Comparison of ENCODE assay signal across 9 cellular contexts in the genomic region with DNA sequence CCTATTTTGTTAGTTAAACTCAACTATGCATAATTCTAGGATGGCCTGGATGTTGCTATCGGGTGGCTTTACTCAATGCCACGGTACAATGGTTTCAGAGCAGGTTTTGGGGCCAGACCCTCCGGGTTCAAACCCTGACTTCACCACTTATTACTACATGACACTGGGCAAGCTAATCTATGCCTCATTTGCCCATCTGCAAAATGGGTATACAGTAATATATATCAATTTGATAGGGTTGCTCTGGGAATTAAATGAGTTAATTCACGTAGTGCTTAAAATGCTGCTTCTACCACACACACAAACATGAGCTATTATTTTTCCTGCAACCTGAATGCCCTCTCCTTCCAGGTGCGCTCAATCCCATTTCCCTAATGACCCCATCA. TPM values are rescaled to one million over a fixed set of nuclear protein-coding genes. Genes with fewer than 3 reads are reported as not detected.
DNase-seq lines count a peak whose midpoint lies in the region; FAIRE-seq and TF ChIP-seq lines count a peak whose summit lies in the region.
"Had no signal": no experiment of that assay in that cellular context is flagged by ENCODE, and none has a peak within 500 bp of the region (broad histone marks: within the 10 kb centered on the region; RNA-seq: fewer than 3 reads in every experiment).

No MANE protein-coding gene starts in this region.

- H3K9me3 ChIP-seq in astrocyte (ENCODE audit: insufficient read depth, low read depth, low read length) (no peaks in the 10 kb centered on the region), liver (ENCODE audit: control insufficient read depth in 4 of 4, low read length in 3 of 4) (no peaks in the 10 kb centered on the region), thymus (ENCODE audit: control insufficient read depth) (no peaks in the 10 kb centered on the region)

- no peaks in the 10 kb centered on the region for H3K9me3 Mint-ChIP-seq in activated T-cell treated with anti-CD3 and anti-CD28 coated beads, Interleukin-2, amount 50 U/mL, for 24 hours
- no peaks in the 10 kb centered on the region for H3K9me3 Mint-ChIP-seq in astrocyte (ENCODE audit: unreplicated experiment)

- H3K27me3 Mint-ChIP-seq in activated T-cell treated with anti-CD3 and anti-CD28 coated beads, Interleukin-2, amount 50 U/mL, for 24 hours = no peaks in the 10 kb centered on the region
- H3K27me3 Mint-ChIP-seq in astrocyte (ENCODE audit: low read depth, unreplicated experiment) = no peaks in the 10 kb centered on the region

- H3K4me2 ChIP-seq in astrocyte (ENCODE audit: low read length) = peak overlapping the region; percentile 93

- no peak for TF ChIP-seq RAD21 in liver (IDR thresholded peaks at IDR 0.05)

- intact Hi-C loops in posterior cingulate gyrus (cut with DNase I) = no loop called here

- peaks cover 53% of the 10 kb centered on the region for H3K36me3 Mint-ChIP-seq in activated T-cell treated with anti-CD3 and anti-CD28 coated beads, Interleukin-2, amount 50 U/mL, for 24 hours (ENCODE audit: low read depth)
- peaks cover 3% of the 10 kb centered on the region for H3K36me3 Mint-ChIP-seq in astrocyte (ENCODE audit: low read depth, unreplicated experiment)

- WGBS in liver = 57% methylated on average over 5 of the region's 5 CpGs
- WGBS in thymus = 85% methylated on average over 5 of the region's 5 CpGs

- H4K20me1 ChIP-seq in astrocyte (ENCODE audit: insufficient read depth, low read length) = peaks cover 13% of the 10 kb centered on the region

- FAIRE-seq in astrocyte (lab: Jason Lieb, UNC) = no peak
- FAIRE-seq: frontal cortex had no signal

- peak overlapping the region; percentile 99 for H3K9ac ChIP-seq in astrocyte (ENCODE audit: low read length)
- H3K9ac ChIP-seq in liver (ENCODE audit: low read depth in 1 of 2, low read length in 2 of 2) = peak overlapping the region; percentile 31 to 84

- peak overlapping the region; percentile 92 for H3K4me3 Mint-ChIP-seq in activated T-cell treated with anti-CD3 and anti-CD28 coated beads, Interleukin-2, amount 50 U/mL, for 24 hours
- peak overlapping the region; percentile 99 for H3K4me3 Mint-ChIP-seq in astrocyte (ENCODE audit: unreplicated experiment)

- peak overlapping the region; percentile 100 for H2AFZ ChIP-seq in astrocyte (ENCODE audit: low read depth, low read length)

- H3K27ac ChIP-seq in astrocyte (ENCODE audit: low read depth, low read length) (peak overlapping the region; percentile 94), liver (ENCODE audit: low read depth in 1 of 2, low read length in 2 of 2) (peak overlapping the region; percentile 81 to 93), thymus (ENCODE audit: low read depth) (no peak overlapping the region)

- H3K27me3 ChIP-seq in astrocyte (ENCODE audit: insufficient read depth, low read length) = no peaks in the 10 kb centered on the region
- no peaks in the 10 kb centered on the region for H3K27me3 ChIP-seq in liver (ENCODE audit: control insufficient read depth in 4 of 4, insufficient read depth in 4 of 4, low read length in 3 of 4)
- no peaks in the 10 kb centered on the region for H3K27me3 ChIP-seq in thymus (ENCODE audit: control insufficient read depth, insufficient read depth)

- no peak for TF ChIP-seq CTCF in astrocyte (IDR thresholded peaks at IDR 0.05; ENCODE audit: insufficient read depth, low read depth, low read length)
- no peak for TF ChIP-seq CTCF in liver (IDR thresholded peaks at IDR 0.05; ENCODE audit: low read depth, low read length, missing input control)

- H3K36me3 ChIP-seq in astrocyte (ENCODE audit: insufficient read depth, low read length) (peaks cover 4% of the 10 kb centered on the region), liver (ENCODE audit: control insufficient read depth in 4 of 4, insufficient read depth in 3 of 4, low read depth in 1 of 4, low read length in 3 of 4) (peaks cover 0 to 3% (median 2%) of the 10 kb centered on the region in 4 donors), thymus (ENCODE audit: control insufficient read depth, insufficient read depth) (no peaks in the 10 kb centered on the region)

- H3K4me1 Mint-ChIP-seq in activated T-cell treated with anti-CD3 and anti-CD28 coated beads, Interleukin-2, amount 50 U/mL, for 24 hours (ENCODE audit: low read depth) = peaks cover 42% of the 10 kb centered on the region
- H3K4me1 Mint-ChIP-seq in astrocyte (ENCODE audit: low read depth, unreplicated experiment) = peaks cover 12% of the 10 kb centered on the region

- peaks cover 16% of the 10 kb centered on the region for H3K4me1 ChIP-seq in astrocyte (ENCODE audit: insufficient read depth, low read length)
- peaks cover 8 to 59% (median 35%) of the 10 kb centered on the region in 4 donors for H3K4me1 ChIP-seq in liver (ENCODE audit: control insufficient read depth in 4 of 4, insufficient read depth in 4 of 4, low read length in 3 of 4)
- H3K4me1 ChIP-seq in thymus (ENCODE audit: control insufficient read depth, insufficient read depth, low read length) = peaks cover 9% of the 10 kb centered on the region

- H3K4me3 ChIP-seq in astrocyte (ENCODE audit: insufficient read depth, low read depth, low read length) (peak overlapping the region; percentile 93), liver (ENCODE audit: low read depth in 1 of 3, low read length in 3 of 3) (peak overlapping the region; percentile 62 to 99 (median 91)), thymus (ENCODE audit: low read length) (peak overlapping the region; percentile 92)

- peak overlapping the region; percentile 95 for H3K27ac Mint-ChIP-seq in activated T-cell treated with anti-CD3 and anti-CD28 coated beads, Interleukin-2, amount 50 U/mL, for 24 hours
- peak overlapping the region; percentile 99 for H3K27ac Mint-ChIP-seq in astrocyte (ENCODE audit: unreplicated experiment)

- no peak for DNase-seq in activated T-cell treated with anti-CD3 and anti-CD28 coated beads, Interleukin-2, amount 50 U/mL, for 24 hours
- DNase-seq in activated T-cell treated with anti-CD3 and anti-CD28 coated beads for 4 hours (no peak), astrocyte (ENCODE audit: low read depth) (no peak), posterior cingulate gyrus (no peak), SIG-M5 treated with dmso at 0.1 percent for 504 hours (lab: John Stamatoyannopoulos, UW; ENCODE audit: unreplicated experiment) (no peak)
- DNase-seq in activated CD4-positive, alpha-beta T cell treated with anti-CD3 and anti-CD28 coated beads for 48 hours = no peak

- H3K79me2 ChIP-seq in astrocyte (ENCODE audit: insufficient read depth, low read length) = peaks cover 43% of the 10 kb centered on the region

TF ChIP-seq in liver, 16 proteins besides CTCF, POLR2A, EP300 and RAD21:
- TF ChIP-seq, protein P1, sequence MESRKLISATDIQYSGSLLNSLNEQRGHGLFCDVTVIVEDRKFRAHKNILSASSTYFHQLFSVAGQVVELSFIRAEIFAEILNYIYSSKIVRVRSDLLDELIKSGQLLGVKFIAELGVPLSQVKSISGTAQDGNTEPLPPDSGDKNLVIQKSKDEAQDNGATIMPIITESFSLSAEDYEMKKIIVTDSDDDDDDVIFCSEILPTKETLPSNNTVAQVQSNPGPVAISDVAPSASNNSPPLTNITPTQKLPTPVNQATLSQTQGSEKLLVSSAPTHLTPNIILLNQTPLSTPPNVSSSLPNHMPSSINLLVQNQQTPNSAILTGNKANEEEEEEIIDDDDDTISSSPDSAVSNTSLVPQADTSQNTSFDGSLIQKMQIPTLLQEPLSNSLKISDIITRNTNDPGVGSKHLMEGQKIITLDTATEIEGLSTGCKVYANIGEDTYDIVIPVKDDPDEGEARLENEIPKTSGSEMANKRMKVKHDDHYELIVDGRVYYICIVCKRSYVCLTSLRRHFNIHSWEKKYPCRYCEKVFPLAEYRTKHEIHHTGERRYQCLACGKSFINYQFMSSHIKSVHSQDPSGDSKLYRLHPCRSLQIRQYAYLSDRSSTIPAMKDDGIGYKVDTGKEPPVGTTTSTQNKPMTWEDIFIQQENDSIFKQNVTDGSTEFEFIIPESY (IDR thresholded peaks at IDR 0.05) = no peak
- TF ChIP-seq, protein P2, sequence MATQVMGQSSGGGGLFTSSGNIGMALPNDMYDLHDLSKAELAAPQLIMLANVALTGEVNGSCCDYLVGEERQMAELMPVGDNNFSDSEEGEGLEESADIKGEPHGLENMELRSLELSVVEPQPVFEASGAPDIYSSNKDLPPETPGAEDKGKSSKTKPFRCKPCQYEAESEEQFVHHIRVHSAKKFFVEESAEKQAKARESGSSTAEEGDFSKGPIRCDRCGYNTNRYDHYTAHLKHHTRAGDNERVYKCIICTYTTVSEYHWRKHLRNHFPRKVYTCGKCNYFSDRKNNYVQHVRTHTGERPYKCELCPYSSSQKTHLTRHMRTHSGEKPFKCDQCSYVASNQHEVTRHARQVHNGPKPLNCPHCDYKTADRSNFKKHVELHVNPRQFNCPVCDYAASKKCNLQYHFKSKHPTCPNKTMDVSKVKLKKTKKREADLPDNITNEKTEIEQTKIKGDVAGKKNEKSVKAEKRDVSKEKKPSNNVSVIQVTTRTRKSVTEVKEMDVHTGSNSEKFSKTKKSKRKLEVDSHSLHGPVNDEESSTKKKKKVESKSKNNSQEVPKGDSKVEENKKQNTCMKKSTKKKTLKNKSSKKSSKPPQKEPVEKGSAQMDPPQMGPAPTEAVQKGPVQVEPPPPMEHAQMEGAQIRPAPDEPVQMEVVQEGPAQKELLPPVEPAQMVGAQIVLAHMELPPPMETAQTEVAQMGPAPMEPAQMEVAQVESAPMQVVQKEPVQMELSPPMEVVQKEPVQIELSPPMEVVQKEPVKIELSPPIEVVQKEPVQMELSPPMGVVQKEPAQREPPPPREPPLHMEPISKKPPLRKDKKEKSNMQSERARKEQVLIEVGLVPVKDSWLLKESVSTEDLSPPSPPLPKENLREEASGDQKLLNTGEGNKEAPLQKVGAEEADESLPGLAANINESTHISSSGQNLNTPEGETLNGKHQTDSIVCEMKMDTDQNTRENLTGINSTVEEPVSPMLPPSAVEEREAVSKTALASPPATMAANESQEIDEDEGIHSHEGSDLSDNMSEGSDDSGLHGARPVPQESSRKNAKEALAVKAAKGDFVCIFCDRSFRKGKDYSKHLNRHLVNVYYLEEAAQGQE (IDR thresholded peaks at IDR 0.05) = no peak
- no peak for TF ChIP-seq GABPA (IDR thresholded peaks at IDR 0.05 in 1 of 2, conservative IDR thresholded peaks at IDR 0.05 in 1 of 2)
- TF ChIP-seq TAF1 (conservative IDR thresholded peaks at IDR 0.05) = no peak

RNA-seq across cellular contexts. Expression of a gene that starts 0.8 kb away (rescaled TPM):
- total RNA-seq in astrocyte (91.3 and 94.5 TPM in 2 replicates), liver (10 to 100 TPM; 63.3 to 66.6 TPM)
- polyA plus RNA-seq in liver (100 to 1,000 TPM in 1 of 2 donors, 10 to 100 TPM in 1; 77.4 to 146 TPM), thymus (119 TPM)
